1 cellular context compared by ENCODE assay signal in genomic region chr12:75932241-75932640, GRCh38.
A peak's percentile ranks its signal among the peaks of the same experiment; 100 is the strongest.
TF ChIP-seq lines count a peak whose summit lies in the region.

No MANE protein-coding gene starts in this region.

TF ChIP-seq in HepG2, 621 proteins besides CTCF, POLR2A, EP300 and RAD21 (continued from another document):
- TF ChIP-seq, protein P1, sequence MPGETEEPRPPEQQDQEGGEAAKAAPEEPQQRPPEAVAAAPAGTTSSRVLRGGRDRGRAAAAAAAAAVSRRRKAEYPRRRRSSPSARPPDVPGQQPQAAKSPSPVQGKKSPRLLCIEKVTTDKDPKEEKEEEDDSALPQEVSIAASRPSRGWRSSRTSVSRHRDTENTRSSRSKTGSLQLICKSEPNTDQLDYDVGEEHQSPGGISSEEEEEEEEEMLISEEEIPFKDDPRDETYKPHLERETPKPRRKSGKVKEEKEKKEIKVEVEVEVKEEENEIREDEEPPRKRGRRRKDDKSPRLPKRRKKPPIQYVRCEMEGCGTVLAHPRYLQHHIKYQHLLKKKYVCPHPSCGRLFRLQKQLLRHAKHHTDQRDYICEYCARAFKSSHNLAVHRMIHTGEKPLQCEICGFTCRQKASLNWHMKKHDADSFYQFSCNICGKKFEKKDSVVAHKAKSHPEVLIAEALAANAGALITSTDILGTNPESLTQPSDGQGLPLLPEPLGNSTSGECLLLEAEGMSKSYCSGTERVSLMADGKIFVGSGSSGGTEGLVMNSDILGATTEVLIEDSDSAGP (CRISPR knock-in tag; IDR thresholded peaks at IDR 0.05; ENCODE audit: borderline replicate concordance), result no peak
- TF ChIP-seq, protein P2, sequence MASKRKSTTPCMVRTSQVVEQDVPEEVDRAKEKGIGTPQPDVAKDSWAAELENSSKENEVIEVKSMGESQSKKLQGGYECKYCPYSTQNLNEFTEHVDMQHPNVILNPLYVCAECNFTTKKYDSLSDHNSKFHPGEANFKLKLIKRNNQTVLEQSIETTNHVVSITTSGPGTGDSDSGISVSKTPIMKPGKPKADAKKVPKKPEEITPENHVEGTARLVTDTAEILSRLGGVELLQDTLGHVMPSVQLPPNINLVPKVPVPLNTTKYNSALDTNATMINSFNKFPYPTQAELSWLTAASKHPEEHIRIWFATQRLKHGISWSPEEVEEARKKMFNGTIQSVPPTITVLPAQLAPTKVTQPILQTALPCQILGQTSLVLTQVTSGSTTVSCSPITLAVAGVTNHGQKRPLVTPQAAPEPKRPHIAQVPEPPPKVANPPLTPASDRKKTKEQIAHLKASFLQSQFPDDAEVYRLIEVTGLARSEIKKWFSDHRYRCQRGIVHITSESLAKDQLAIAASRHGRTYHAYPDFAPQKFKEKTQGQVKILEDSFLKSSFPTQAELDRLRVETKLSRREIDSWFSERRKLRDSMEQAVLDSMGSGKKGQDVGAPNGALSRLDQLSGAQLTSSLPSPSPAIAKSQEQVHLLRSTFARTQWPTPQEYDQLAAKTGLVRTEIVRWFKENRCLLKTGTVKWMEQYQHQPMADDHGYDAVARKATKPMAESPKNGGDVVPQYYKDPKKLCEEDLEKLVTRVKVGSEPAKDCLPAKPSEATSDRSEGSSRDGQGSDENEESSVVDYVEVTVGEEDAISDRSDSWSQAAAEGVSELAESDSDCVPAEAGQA (IDR thresholded peaks at IDR 0.05; ENCODE audit: low read depth), result no peak
- TF ChIP-seq, protein P2 (CRISPR knock-in tag; IDR thresholded peaks at IDR 0.05; ENCODE audit: borderline replicate concordance), result no peak
- TF ChIP-seq SOX13 (IDR thresholded peaks at IDR 0.05), result no peak
- TF ChIP-seq SOX13 (CRISPR knock-in tag; conservative IDR thresholded peaks at IDR 0.05 in 1 of 2, IDR thresholded peaks at IDR 0.05 in 1 of 2), result peak in 1 of 2 experiments; percentile 58; a peak in 1 of 4 replicates
- peak; percentile 22; the same call in 1 of the 2 replicates for TF ChIP-seq SOX5 (CRISPR knock-in tag; IDR thresholded peaks at IDR 0.05; ENCODE audit: borderline replicate concordance)
- 0 out of 2 replicates have a peak, but pooled peaks have one; percentile 13 for TF ChIP-seq KAT8 (CRISPR knock-in tag; IDR thresholded peaks at IDR 0.05)
- no peak for TF ChIP-seq FOXA1 (IDR thresholded peaks at IDR 0.05)
- peak; percentile 23; the same call in 1 of the 2 replicates for TF ChIP-seq FOXA1 (CRISPR knock-in tag; IDR thresholded peaks at IDR 0.05)
- TF ChIP-seq, protein P3, sequence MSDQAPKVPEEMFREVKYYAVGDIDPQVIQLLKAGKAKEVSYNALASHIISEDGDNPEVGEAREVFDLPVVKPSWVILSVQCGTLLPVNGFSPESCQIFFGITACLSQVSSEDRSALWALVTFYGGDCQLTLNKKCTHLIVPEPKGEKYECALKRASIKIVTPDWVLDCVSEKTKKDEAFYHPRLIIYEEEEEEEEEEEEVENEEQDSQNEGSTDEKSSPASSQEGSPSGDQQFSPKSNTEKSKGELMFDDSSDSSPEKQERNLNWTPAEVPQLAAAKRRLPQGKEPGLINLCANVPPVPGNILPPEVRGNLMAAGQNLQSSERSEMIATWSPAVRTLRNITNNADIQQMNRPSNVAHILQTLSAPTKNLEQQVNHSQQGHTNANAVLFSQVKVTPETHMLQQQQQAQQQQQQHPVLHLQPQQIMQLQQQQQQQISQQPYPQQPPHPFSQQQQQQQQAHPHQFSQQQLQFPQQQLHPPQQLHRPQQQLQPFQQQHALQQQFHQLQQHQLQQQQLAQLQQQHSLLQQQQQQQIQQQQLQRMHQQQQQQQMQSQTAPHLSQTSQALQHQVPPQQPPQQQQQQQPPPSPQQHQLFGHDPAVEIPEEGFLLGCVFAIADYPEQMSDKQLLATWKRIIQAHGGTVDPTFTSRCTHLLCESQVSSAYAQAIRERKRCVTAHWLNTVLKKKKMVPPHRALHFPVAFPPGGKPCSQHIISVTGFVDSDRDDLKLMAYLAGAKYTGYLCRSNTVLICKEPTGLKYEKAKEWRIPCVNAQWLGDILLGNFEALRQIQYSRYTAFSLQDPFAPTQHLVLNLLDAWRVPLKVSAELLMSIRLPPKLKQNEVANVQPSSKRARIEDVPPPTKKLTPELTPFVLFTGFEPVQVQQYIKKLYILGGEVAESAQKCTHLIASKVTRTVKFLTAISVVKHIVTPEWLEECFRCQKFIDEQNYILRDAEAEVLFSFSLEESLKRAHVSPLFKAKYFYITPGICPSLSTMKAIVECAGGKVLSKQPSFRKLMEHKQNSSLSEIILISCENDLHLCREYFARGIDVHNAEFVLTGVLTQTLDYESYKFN (CRISPR knock-in tag; conservative IDR thresholded peaks at IDR 0.05), result peak; percentile 44
- no peak for TF ChIP-seq JUND (CRISPR knock-in tag; IDR thresholded peaks at IDR 0.05)
- peak; percentile 60 for TF ChIP-seq ARID5B (CRISPR knock-in tag; IDR thresholded peaks at IDR 0.05)
- TF ChIP-seq ZNF3 (CRISPR knock-in tag; IDR thresholded peaks at IDR 0.05), result no peak
- TF ChIP-seq HOMEZ (CRISPR knock-in tag; IDR thresholded peaks at IDR 0.05; ENCODE audit: low read depth), result 0 out of 2 replicates have a peak, but pooled peaks have one; percentile 29
- TF ChIP-seq SAP130 (CRISPR knock-in tag; IDR thresholded peaks at IDR 0.05; ENCODE audit: low read depth), result peak; percentile 14; the same call in 1 of the 2 replicates
- TF ChIP-seq SOX6 (IDR thresholded peaks at IDR 0.05), result no peak
- peak; percentile 23; the same call in 1 of the 2 replicates for TF ChIP-seq SOX6 (CRISPR knock-in tag; IDR thresholded peaks at IDR 0.05)
- peak; percentile 80 for TF ChIP-seq ZKSCAN1 (IDR thresholded peaks at IDR 0.05; ENCODE audit: low read length)
- TF ChIP-seq ZNF775 (CRISPR knock-in tag; IDR thresholded peaks at IDR 0.05; ENCODE audit: borderline replicate concordance), result peak; percentile 79; the same call in 1 of the 2 replicates
- TF ChIP-seq FOXA3 (CRISPR knock-in tag; IDR thresholded peaks at IDR 0.05), result peak; percentile 21; the same call in 1 of the 2 replicates
- peak; percentile 36; the same call in 1 of the 2 replicates for TF ChIP-seq GATAD2A (CRISPR knock-in tag; IDR thresholded peaks at IDR 0.05)
- no peak for TF ChIP-seq IKZF4 (CRISPR knock-in tag; IDR thresholded peaks at IDR 0.05; ENCODE audit: borderline replicate concordance, low read depth, not compliant biosample characterization)
- TF ChIP-seq FOSL2 (CRISPR knock-in tag; IDR thresholded peaks at IDR 0.05), result peak; percentile 21; the same call in 1 of the 2 replicates
- no peak for TF ChIP-seq ZNF512B (CRISPR knock-in tag; IDR thresholded peaks at IDR 0.05; ENCODE audit: borderline replicate concordance)
- 0 out of 2 replicates have a peak, but pooled peaks have one; percentile 21 for TF ChIP-seq MIXL1 (CRISPR knock-in tag; IDR thresholded peaks at IDR 0.05)
- TF ChIP-seq XRCC5 (optimal IDR thresholded peaks at IDR 0.05; ENCODE audit: low read length), result no peak
- TF ChIP-seq ZSCAN29 (CRISPR knock-in tag; conservative IDR thresholded peaks at IDR 0.05), result 0 out of 2 replicates have a peak, but pooled peaks have one; percentile 42
- TF ChIP-seq ZNF292 (CRISPR knock-in tag; IDR thresholded peaks at IDR 0.05; ENCODE audit: borderline replicate concordance, low read depth), result peak; percentile 53; the same call in 1 of the 2 replicates
- TF ChIP-seq ZNF652 (CRISPR knock-in tag; IDR thresholded peaks at IDR 0.05; ENCODE audit: borderline replicate concordance, low read depth), result peak; percentile 85
